In genomic region chr5:6733411-6734242, GRCh38 we compare ENCODE assay signal across 10 cellular contexts. TPM values are rescaled to one million over a fixed set of nuclear protein-coding genes. Genes with fewer than 3 reads are reported as not detected.
A peak's percentile ranks its signal among the peaks of the same experiment; 100 is the strongest.
DNase-seq lines count a peak whose midpoint lies in the region; ATAC-seq and TF ChIP-seq lines count a peak whose summit lies in the region.
"Had no signal": no experiment of that assay in that cellular context is flagged by ENCODE, and none has a peak within 500 bp of the region (broad histone marks: within the 10 kb centered on the region; RNA-seq: fewer than 3 reads in every experiment).

No MANE protein-coding gene starts in this region.

- TF ChIP-seq CTCF in ascending aorta (IDR thresholded peaks at IDR 0.05) = no peak
- TF ChIP-seq CTCF in suprapubic skin (IDR thresholded peaks at IDR 0.05) = no peak

- H3K4me3 ChIP-seq in ascending aorta (peak overlapping the region; percentile 20 to 44), suprapubic skin (no peak overlapping the region)

- ATAC-seq in HG02852 (IDR thresholded peaks at IDR 0.05; ENCODE audit: unreplicated experiment) (no peak), GM19395 (IDR thresholded peaks at IDR 0.05; ENCODE audit: unreplicated experiment) (no peak), GM19351 (IDR thresholded peaks at IDR 0.05; ENCODE audit: unreplicated experiment) (no peak)

- peaks cover 15% of the 10 kb centered on the region for H3K36me3 Mint-ChIP-seq in activated naive CD4-positive, alpha-beta T cell treated with anti-CD3 and anti-CD28 coated beads for 36 hours (ENCODE audit: low read depth)

- 84% methylated on average over 17 of the region's 21 CpGs for WGBS in suprapubic skin

- H3K4me1 ChIP-seq in ascending aorta = peaks cover 23 to 41% of the 10 kb centered on the region in 2 donors
- peaks cover 58% of the 10 kb centered on the region for H3K4me1 ChIP-seq in suprapubic skin

- no peak for TF ChIP-seq POLR2A in suprapubic skin (IDR thresholded peaks at IDR 0.05)

- H3K27ac ChIP-seq in ascending aorta (peak overlapping the region; percentile 81 to 91), suprapubic skin (peak overlapping the region; percentile 6)

- no peaks in the 10 kb centered on the region for H3K9me3 ChIP-seq in ascending aorta
- no peaks in the 10 kb centered on the region for H3K9me3 ChIP-seq in suprapubic skin
- H3K9me3 ChIP-seq: tibial nerve had no signal

- intact Hi-C loops in activated naive CD4-positive, alpha-beta T cell treated with anti-CD3 and anti-CD28 coated beads for 36 hours (cut with micrococcal nuclease) = no loop called here
- intact Hi-C loops in ascending aorta (cut with DNase I) = loop anchor here (1.0 to 5.0 kb wide), 3 partner anchors 20 to 1311 kb away; partner anchors contain the start of genes ICE1, NSUN2, SRD5A1 and TENT4A

- H3K27me3 ChIP-seq in ascending aorta (no peaks in the 10 kb centered on the region), suprapubic skin (no peaks in the 10 kb centered on the region)
- H3K27me3 ChIP-seq: tibial nerve had no signal

- H3K27ac Mint-ChIP-seq in activated naive CD4-positive, alpha-beta T cell treated with anti-CD3 and anti-CD28 coated beads for 36 hours = peak overlapping the region; percentile 28

- H3K27me3 Mint-ChIP-seq in activated naive CD4-positive, alpha-beta T cell treated with anti-CD3 and anti-CD28 coated beads for 36 hours (ENCODE audit: low read depth) = no peaks in the 10 kb centered on the region

- CTCF ChIA-PET in activated naive CD4-positive, alpha-beta T cell treated with anti-CD3 and anti-CD28 coated beads for 36 hours (lab: Charles Lee) = interaction anchor here (0.6 kb wide), 3 partner anchors 91 to 348 kb away, joined by 3 read pairs; no protein-coding TSS in a partner anchor

- no peak overlapping the region for H3K4me3 Mint-ChIP-seq in activated naive CD4-positive, alpha-beta T cell treated with anti-CD3 and anti-CD28 coated beads for 36 hours

- no peak for DNase-seq in activated naive CD4-positive, alpha-beta T cell treated with anti-CD3 and anti-CD28 coated beads for 36 hours
- no peak for DNase-seq in activated naive CD4-positive, alpha-beta T cell (lab: John Stamatoyannopoulos, UW)
- DNase-seq in ascending aorta (ENCODE audit: low spot score in 2 of 2) (no peak), iris pigment epithelial cell (ENCODE audit: low read depth) (peak; percentile 89), suprapubic skin (ENCODE audit: low spot score in 2 of 2) (peak in 1 of 2 donors; percentile 28)
- DNase-seq: NCI-H2171 treated with DMSO at 0.1 percent for 48 hours had no signal

- no peaks in the 10 kb centered on the region for H3K9me3 Mint-ChIP-seq in activated naive CD4-positive, alpha-beta T cell treated with anti-CD3 and anti-CD28 coated beads for 36 hours

- no peak for TF ChIP-seq EP300 in suprapubic skin (IDR thresholded peaks at IDR 0.05)

- H3K4me1 Mint-ChIP-seq in activated naive CD4-positive, alpha-beta T cell treated with anti-CD3 and anti-CD28 coated beads for 36 hours (ENCODE audit: low read depth) = peaks cover 80% of the 10 kb centered on the region

- peaks cover 6 to 8% of the 10 kb centered on the region in 2 donors for H3K36me3 ChIP-seq in ascending aorta
- H3K36me3 ChIP-seq in suprapubic skin = peaks cover 6% of the 10 kb centered on the region

RNA-seq across cellular contexts. Expression of gene TENT4A, which starts 20.4 kb away (rescaled TPM):
- 10 to 100 TPM; 30.0 to 30.2 TPM for total RNA-seq in activated naive CD4-positive, alpha-beta T cell treated with anti-CD3 and anti-CD28 coated beads for 36 hours
- 12.5 TPM for total RNA-seq in ascending aorta
- total RNA-seq in suprapubic skin = 10 to 100 TPM; 36.4 to 67.3 (median 42.4) TPM
